Comparison of ENCODE assay signal across 1 cellular context in genomic region chr1:236085545-236086159, GRCh38.
A peak's percentile ranks its signal among the peaks of the same experiment; 100 is the strongest.
TF ChIP-seq lines count a peak whose summit lies in the region.

No MANE protein-coding gene starts in this region.

TF ChIP-seq in H1, 55 proteins besides CTCF, POLR2A, EP300 and RAD21:
- no peak for TF ChIP-seq JUND (IDR thresholded peaks at IDR 0.05; ENCODE audit: low read length)
- peak; percentile 66; the same call in 1 of the 2 replicates for TF ChIP-seq KDM1A (IDR thresholded peaks at IDR 0.05; ENCODE audit: borderline replicate concordance, low read length)
